1 cellular context compared by ENCODE assay signal in the genomic region with DNA sequence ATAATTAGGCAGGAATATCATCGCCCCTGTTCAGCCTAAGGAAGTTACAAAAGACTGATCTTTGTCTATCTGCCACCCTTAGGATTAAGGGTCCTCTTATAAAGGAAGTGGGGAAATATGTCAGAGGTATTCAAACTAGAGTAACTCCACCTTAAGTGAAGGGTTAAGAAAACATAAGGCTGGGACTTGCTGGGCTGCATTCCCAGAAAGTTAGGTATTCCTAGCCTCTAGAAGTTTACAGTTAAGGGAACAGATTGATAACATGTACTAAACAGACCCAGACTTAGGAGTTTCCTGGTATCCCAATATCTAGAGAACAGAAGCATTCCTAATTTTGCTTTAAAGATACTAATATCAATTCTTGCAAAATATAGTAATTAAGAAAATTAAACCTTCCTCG.
A peak's percentile ranks its signal among the peaks of the same experiment; 100 is the strongest.
TF ChIP-seq lines count a peak whose summit lies in the region.

No MANE protein-coding gene starts in this region.

TF ChIP-seq in endothelial cell of umbilical vein, 7 proteins besides CTCF, POLR2A, EP300 and RAD21:
- TF ChIP-seq POLR2AphosphoS5 (IDR thresholded peaks at IDR 0.05; ENCODE audit: insufficient read depth, low read depth, low read length) = no peak
- TF ChIP-seq GATA2 (IDR thresholded peaks at IDR 0.05; ENCODE audit: insufficient read depth, insufficient read length, low read depth, low read length) = peak; percentile 32
